In the genomic region with DNA sequence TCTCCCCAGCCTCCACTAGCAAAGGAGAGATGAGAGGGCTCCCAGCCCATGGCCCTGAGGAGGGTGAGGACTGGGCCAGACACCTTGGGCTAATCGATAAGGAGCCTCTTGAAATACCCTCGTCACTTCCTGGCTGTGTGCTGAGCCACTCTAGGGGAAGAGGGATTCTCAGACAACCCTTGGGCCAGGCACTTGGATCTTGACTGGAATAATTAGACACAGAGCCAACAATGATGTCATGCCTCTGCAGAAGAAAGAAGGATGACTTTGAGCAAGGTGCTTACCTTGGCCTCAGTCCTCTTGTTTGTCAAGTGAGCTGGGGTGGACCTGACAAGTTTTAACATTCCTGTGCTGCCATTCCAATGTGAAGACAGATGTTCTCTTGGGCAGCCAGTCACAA, we compare ENCODE assay signal across 14 cellular contexts.
A peak's percentile ranks its signal among the peaks of the same experiment; 100 is the strongest.
DNase-seq lines count a peak whose midpoint lies in the region; ATAC-seq and TF ChIP-seq lines count a peak whose summit lies in the region.
"Had no signal": no experiment of that assay in that cellular context is flagged by ENCODE, and none has a peak within 500 bp of the region (broad histone marks: within the 10 kb centered on the region; RNA-seq: fewer than 3 reads in every experiment).

No MANE protein-coding gene starts in this region.

- H3K79me2 ChIP-seq in PC-9 (ENCODE audit: low read depth): no peaks in the 10 kb centered on the region

- peak overlapping the region; percentile 86 to 97 (median 91) for H3K27ac ChIP-seq in BLaER1 treated with 17β-estradiol and CSF1 and Interleukin-3, amounts not matched to agents 10 nM and 100 nM
- H3K27ac ChIP-seq in PC-9: no peak overlapping the region

- no peaks in the 10 kb centered on the region for H3K27me3 ChIP-seq in BLaER1 treated with 17β-estradiol and CSF1 and Interleukin-3, amounts not matched to agents 10 nM and 100 nM
- no peaks in the 10 kb centered on the region for H3K27me3 ChIP-seq in PC-9 (ENCODE audit: insufficient read depth, low read depth)
- H3K27me3 ChIP-seq: heart right ventricle had no signal

- BruUV-seq in PC-9 (replicated peaks; lab: Mats Ljungman, UMichigan): no TSS peak

- H3K36me3 Mint-ChIP-seq in activated CD4-positive, alpha-beta memory T cell treated with anti-CD3 and anti-CD28 coated beads, Interleukin-2, amount 10 ng/mL, durations not matched to agents 7 days and 5 days (ENCODE audit: low read depth): peaks cover 4% of the 10 kb centered on the region
- no peaks in the 10 kb centered on the region for H3K36me3 Mint-ChIP-seq in memory B cell
- H3K36me3 Mint-ChIP-seq: WTC11 had no signal

- peak overlapping the region in 2 of 10 experiments; percentile 6 to 15; a peak in 2 of 20 replicates for H3K4me3 ChIP-seq in BLaER1 treated with 17β-estradiol and CSF1 and Interleukin-3, amounts not matched to agents 10 nM and 100 nM
- no peak overlapping the region for H3K4me3 ChIP-seq in PC-9
- H3K4me3 ChIP-seq: heart right ventricle had no signal

- peak overlapping the region; percentile 95 for H3K27ac Mint-ChIP-seq in activated CD4-positive, alpha-beta memory T cell treated with anti-CD3 and anti-CD28 coated beads, Interleukin-2, amount 10 ng/mL, durations not matched to agents 7 days and 5 days
- H3K27ac Mint-ChIP-seq in memory B cell: peak overlapping the region; percentile 93
- H3K27ac Mint-ChIP-seq: WTC11 had no signal

- H3K36me3 ChIP-seq in BLaER1 treated with 17β-estradiol and CSF1 and Interleukin-3, amounts not matched to agents 10 nM and 100 nM: no peaks in the 10 kb centered on the region
- H3K36me3 ChIP-seq in PC-9 (ENCODE audit: low read depth): no peaks in the 10 kb centered on the region
- H3K36me3 ChIP-seq: heart right ventricle had no signal

- peaks cover 56% of the 10 kb centered on the region for H3K4me1 Mint-ChIP-seq in activated CD4-positive, alpha-beta memory T cell treated with anti-CD3 and anti-CD28 coated beads, Interleukin-2, amount 10 ng/mL, durations not matched to agents 7 days and 5 days
- peaks cover 23% of the 10 kb centered on the region for H3K4me1 Mint-ChIP-seq in memory B cell

- H3K4me2 ChIP-seq in BLaER1 treated with 17β-estradiol and CSF1 and Interleukin-3, amounts not matched to agents 10 nM and 100 nM: peak overlapping the region; percentile 68 to 87 (median 76)
- no peak overlapping the region for H3K4me2 ChIP-seq in PC-9
- H3K4me2 ChIP-seq: SK-N-SH had no signal

- H3F3A ChIP-seq in PC-9 (ENCODE audit: insufficient read depth, low read depth): peaks cover 46% of the 10 kb centered on the region

- H3K4me3 Mint-ChIP-seq in activated CD4-positive, alpha-beta memory T cell treated with anti-CD3 and anti-CD28 coated beads, Interleukin-2, amount 10 ng/mL, durations not matched to agents 7 days and 5 days: no peak overlapping the region
- peak overlapping the region; percentile 39 for H3K4me3 Mint-ChIP-seq in memory B cell
- H3K4me3 Mint-ChIP-seq: WTC11 had no signal

- H3K9me3 ChIP-seq in BLaER1 treated with 17β-estradiol and CSF1 and Interleukin-3, amounts not matched to agents 10 nM and 100 nM (replicated peaks in 1 of 11): no peaks in the 10 kb centered on the region
- no peaks in the 10 kb centered on the region for H3K9me3 ChIP-seq in PC-9 (ENCODE audit: insufficient read depth, low read depth)
- H3K9me3 ChIP-seq: heart right ventricle, SK-N-SH had no signal

- peaks cover 6% of the 10 kb centered on the region for H3K9me3 Mint-ChIP-seq in activated CD4-positive, alpha-beta memory T cell treated with anti-CD3 and anti-CD28 coated beads, Interleukin-2, amount 10 ng/mL, durations not matched to agents 7 days and 5 days
- H3K9me3 Mint-ChIP-seq in memory B cell: no peaks in the 10 kb centered on the region

- peak overlapping the region; percentile 55 to 81 (median 67); a peak in 21 of 22 replicates for H3K9ac ChIP-seq in BLaER1 treated with 17β-estradiol and CSF1 and Interleukin-3, amounts not matched to agents 10 nM and 100 nM
- H3K9ac ChIP-seq: SK-N-SH had no signal

- peaks cover 68 to 89% (median 82%) of the 10 kb centered on the region in 10 experiments for H3K4me1 ChIP-seq in BLaER1 treated with 17β-estradiol and CSF1 and Interleukin-3, amounts not matched to agents 10 nM and 100 nM
- peaks cover 38% of the 10 kb centered on the region for H3K4me1 ChIP-seq in PC-9 (replicated peaks; ENCODE audit: insufficient read depth)

- H3K9me2 ChIP-seq in PC-9 (ENCODE audit: insufficient read depth): no peaks in the 10 kb centered on the region
- H3K9me2 ChIP-seq: SK-N-SH had no signal

- POLR2A ChIA-PET in activated CD4-positive, alpha-beta memory T cell treated with anti-CD3 and anti-CD28 coated beads, Interleukin-2, amount 10 ng/mL, durations not matched to agents 7 days and 5 days (lab: Charles Lee): interaction anchor here (1.0 to 1.5 kb wide), 8 partner anchors 53 to 211 kb away, joined by 3 to 5 read pairs (median 4); a partner anchor contains a TSS
- POLR2A ChIA-PET in PC-9 (lab: Charles Lee; ENCODE audit: unreplicated experiment): no interaction called here

- no peaks in the 10 kb centered on the region for H3K27me3 Mint-ChIP-seq in activated CD4-positive, alpha-beta memory T cell treated with anti-CD3 and anti-CD28 coated beads, Interleukin-2, amount 10 ng/mL, durations not matched to agents 7 days and 5 days
- H3K27me3 Mint-ChIP-seq in memory B cell: no peaks in the 10 kb centered on the region

- DNase-seq in DMS79 (lab: John Stamatoyannopoulos, UW) (peak; percentile 88), memory B cell (ENCODE audit: low spot score in 2 of 2) (no peak), NCI-H1417 treated with DMSO at 0.1 percent for 48 hours (lab: John Stamatoyannopoulos, UW) (no peak), PC-9 (no peak)
- DNase-seq in activated CD4-positive, alpha-beta memory T cell treated with anti-CD3 and anti-CD28 coated beads, Interleukin-2, amount 10 ng/mL, durations not matched to agents 7 days and 5 days: no peak
- DNase-seq: heart right ventricle, kidney glomerular epithelial cell, NCI-H1092, NCI-H2227 treated with DMSO at 0.1 percent for 48 hours, SK-N-SH had no signal

- H2AFZ ChIP-seq in PC-9: no peak overlapping the region

- intact Hi-C loops in PC-9 (cut with micrococcal nuclease; ENCODE audit: unreplicated experiment): no loop called here

- ATAC-seq in memory B cell (ENCODE audit: low read depth) (no peak), HG02885 (IDR thresholded peaks at IDR 0.05; ENCODE audit: poor library complexity, unreplicated experiment) (no peak), GM21447 (IDR thresholded peaks at IDR 0.05; ENCODE audit: unreplicated experiment) (no peak)
- ATAC-seq: WTC11 had no signal

- CTCF ChIA-PET in activated CD4-positive, alpha-beta memory T cell treated with anti-CD3 and anti-CD28 coated beads, Interleukin-2, amount 10 ng/mL, durations not matched to agents 7 days and 5 days (lab: Charles Lee): interaction anchor here (0.6 to 12.5 kb wide), 11 partner anchors 20 to 158 kb away, joined by 3 to 200 read pairs (median 4); no protein-coding TSS in a partner anchor
- CTCF ChIA-PET in PC-9 (lab: Charles Lee): no interaction called here

- no peak for TF ChIP-seq CTCF in PC-9 (conservative IDR thresholded peaks at IDR 0.05)

- H4K20me1 ChIP-seq in BLaER1 treated with 17β-estradiol and CSF1 and Interleukin-3, amounts not matched to agents 10 nM and 100 nM: no peaks in the 10 kb centered on the region
- H4K20me1 ChIP-seq in PC-9 (ENCODE audit: insufficient read depth): no peaks in the 10 kb centered on the region
